Comparison of ENCODE assay signal across 9 cellular contexts in genomic region chr17:7041607-7042506, GRCh38. TPM values are rescaled to one million over a fixed set of nuclear protein-coding genes. Genes with fewer than 3 reads are reported as not detected.
DNase-seq lines count a peak whose midpoint lies in the region; ATAC-seq and TF ChIP-seq lines count a peak whose summit lies in the region.
"Had no signal": no experiment of that assay in that cellular context is flagged by ENCODE, and none has a peak within 500 bp of the region (broad histone marks: within the 10 kb centered on the region; RNA-seq: fewer than 3 reads in every experiment).

No MANE protein-coding gene starts in this region.

- no peaks in the 10 kb centered on the region for H3K36me3 ChIP-seq in iPS-18a (ENCODE audit: control insufficient read depth, low read depth, low read length)

- no peak for TF ChIP-seq CTCF in omental fat pad (IDR thresholded peaks at IDR 0.05)

- no peaks in the 10 kb centered on the region for H3K9me3 Mint-ChIP-seq in T-helper 1 cell treated with Interleukin-12 subunit alpha and Interleukin-12 subunit beta and Interleukin-4 antibody, amounts not matched to agents 30 μg/mL and 1 μg/mL, for 36 hours
- H3K9me3 Mint-ChIP-seq in stimulated activated naive B cell treated with anti-CD40 and anti-IgM and Interleukin-4, amounts not matched to agents 10 μg/mL and 1 μg/mL and 100 μg/mL, for 72 hours = no peaks in the 10 kb centered on the region

- DNase-seq in T-helper 1 cell (no peak), activated gamma-delta T cell treated with Interleukin-2 at 50 U/mL for 16 hours (peak; percentile 29), omental fat pad (ENCODE audit: low spot score) (no peak)
- peak; percentile 34 for DNase-seq in stimulated activated naive B cell treated with anti-CD40 and anti-IgM and Interleukin-4, amounts not matched to agents 10 μg/mL and 1 μg/mL and 100 μg/mL, for 72 hours
- DNase-seq: NCI-H69 had no signal

- no peaks in the 10 kb centered on the region for H3K9me3 ChIP-seq in iPS-18a (ENCODE audit: control insufficient read depth, low read depth, low read length)

- peak overlapping the region; percentile 59 for H3K4me3 ChIP-seq in iPS-18a (ENCODE audit: low read length)

- peaks cover 56% of the 10 kb centered on the region for H3K27me3 ChIP-seq in iPS-18a (ENCODE audit: control insufficient read depth, insufficient read depth, low read length)

- peaks cover 9% of the 10 kb centered on the region for H3K4me1 ChIP-seq in iPS-18a (ENCODE audit: control insufficient read depth, low read depth, low read length)

- H3K27me3 Mint-ChIP-seq in T-helper 1 cell treated with Interleukin-12 subunit alpha and Interleukin-12 subunit beta and Interleukin-4 antibody, amounts not matched to agents 30 μg/mL and 1 μg/mL, for 36 hours (ENCODE audit: low read depth) = peaks cover 18% of the 10 kb centered on the region
- H3K27me3 Mint-ChIP-seq in stimulated activated naive B cell treated with anti-CD40 and anti-IgM and Interleukin-4, amounts not matched to agents 10 μg/mL and 1 μg/mL and 100 μg/mL, for 72 hours = peaks cover 3 to 5% of the 10 kb centered on the region in 2 donors

- no peak overlapping the region for H3K9ac ChIP-seq in iPS-18a (ENCODE audit: low read length)

- H3K27ac ChIP-seq in iPS-18a (ENCODE audit: low read length) = no peak overlapping the region

- H3K27ac Mint-ChIP-seq in T-helper 1 cell treated with Interleukin-12 subunit alpha and Interleukin-12 subunit beta and Interleukin-4 antibody, amounts not matched to agents 30 μg/mL and 1 μg/mL, for 36 hours = peak overlapping the region; percentile 59
- peak overlapping the region; percentile 93 for H3K27ac Mint-ChIP-seq in stimulated activated naive B cell treated with anti-CD40 and anti-IgM and Interleukin-4, amounts not matched to agents 10 μg/mL and 1 μg/mL and 100 μg/mL, for 72 hours

- H3K36me3 Mint-ChIP-seq in T-helper 1 cell treated with Interleukin-12 subunit alpha and Interleukin-12 subunit beta and Interleukin-4 antibody, amounts not matched to agents 30 μg/mL and 1 μg/mL, for 36 hours (ENCODE audit: low read depth) = peaks cover 4% of the 10 kb centered on the region
- peaks cover 2 to 5% of the 10 kb centered on the region in 2 donors for H3K36me3 Mint-ChIP-seq in stimulated activated naive B cell treated with anti-CD40 and anti-IgM and Interleukin-4, amounts not matched to agents 10 μg/mL and 1 μg/mL and 100 μg/mL, for 72 hours

- peaks cover 24% of the 10 kb centered on the region for H3K4me1 Mint-ChIP-seq in T-helper 1 cell treated with Interleukin-12 subunit alpha and Interleukin-12 subunit beta and Interleukin-4 antibody, amounts not matched to agents 30 μg/mL and 1 μg/mL, for 36 hours (ENCODE audit: low read depth)
- H3K4me1 Mint-ChIP-seq in stimulated activated naive B cell treated with anti-CD40 and anti-IgM and Interleukin-4, amounts not matched to agents 10 μg/mL and 1 μg/mL and 100 μg/mL, for 72 hours = peaks cover 42 to 63% of the 10 kb centered on the region in 2 donors

- H3K4me3 Mint-ChIP-seq in T-helper 1 cell treated with Interleukin-12 subunit alpha and Interleukin-12 subunit beta and Interleukin-4 antibody, amounts not matched to agents 30 μg/mL and 1 μg/mL, for 36 hours = peak overlapping the region; percentile 57
- H3K4me3 Mint-ChIP-seq in stimulated activated naive B cell treated with anti-CD40 and anti-IgM and Interleukin-4, amounts not matched to agents 10 μg/mL and 1 μg/mL and 100 μg/mL, for 72 hours = peak overlapping the region; percentile 76 to 82

- peak; percentile 22 to 37 for ATAC-seq in stimulated activated naive B cell treated with anti-CD40 and anti-IgM and Interleukin-4, amounts not matched to agents 10 μg/mL and 1 μg/mL and 100 μg/mL, for 72 hours (replicated peaks)
- ATAC-seq in omental fat pad (ENCODE audit: low FRiP score) (no peak), GM19395 (IDR thresholded peaks at IDR 0.05; ENCODE audit: unreplicated experiment) (no peak), HG02852 (IDR thresholded peaks at IDR 0.05; ENCODE audit: unreplicated experiment) (no peak)

RNA-seq across cellular contexts. Expression of gene SLC16A11, which starts 2.0 kb away (rescaled TPM):
- total RNA-seq in omental fat pad = under 1 TPM in 3 of 4 donors, not detected in 1; 0.44 to 0.60 (median 0.47) TPM

RNA-seq across cellular contexts. Expression of gene SLC16A13, which starts 6.0 kb away (rescaled TPM):
- total RNA-seq in omental fat pad = 1 to 10 TPM in 3 of 4 donors, under 1 TPM in 1; 0.74 to 2.2 (median 1.5) TPM

RNA-seq across cellular contexts. Expression of gene BCL6B, which starts 19.0 kb away (rescaled TPM):
- total RNA-seq in omental fat pad = 10 to 100 TPM in 1 of 4 donors, 1 to 10 TPM in 3; 4.6 to 11.2 (median 8.2) TPM

RNA-seq across cellular contexts. Expression of gene RNASEK, which starts 29.4 kb away (rescaled TPM):
- total RNA-seq in omental fat pad = 100 to 1,000 TPM in 3 of 4 donors, 10 to 100 TPM in 1; 34.4 to 253 (median 130) TPM

RNA-seq across cellular contexts. Expression of gene CLEC10A, which starts 38.2 kb away (rescaled TPM):
- total RNA-seq in omental fat pad = 10 to 100 TPM in 3 of 4 donors, 1 to 10 TPM in 1; 7.2 to 21.7 (median 15.7) TPM

Comparison
In these comparisons a context has a peak if more than half of its experiments do, and no peak if none do; other contexts are left out.
1. DNase-seq: peak in activated gamma-delta T cell treated with Interleukin-2 at 50 U/mL for 16 hours (single experiment) and stimulated activated naive B cell treated with anti-CD40 and anti-IgM and Interleukin-4, amounts not matched to agents 10 μg/mL and 1 μg/mL and 100 μg/mL, for 72 hours (single experiment); none in T-helper 1 cell (0 of 5) and omental fat pad (single experiment).
2. ATAC-seq: peak in stimulated activated naive B cell treated with anti-CD40 and anti-IgM and Interleukin-4, amounts not matched to agents 10 μg/mL and 1 μg/mL and 100 μg/mL, for 72 hours (2 of 2); none in omental fat pad (single experiment), GM19395 (single experiment) and HG02852 (single experiment).